ENCODE assay signal across 17 cellular contexts in genomic region chr5:73851782-73852181, GRCh38.
A peak's percentile ranks its signal among the peaks of the same experiment; 100 is the strongest.
DNase-seq lines count a peak whose midpoint lies in the region; ATAC-seq, FAIRE-seq and TF ChIP-seq lines count a peak whose summit lies in the region.
"Had no signal": no experiment of that assay in that cellular context is flagged by ENCODE, and none has a peak within 500 bp of the region (broad histone marks: within the 10 kb centered on the region; RNA-seq: fewer than 3 reads in every experiment).

No MANE protein-coding gene starts in this region.

- no peak overlapping the region for H3K4me3 ChIP-seq in GM23338
- H3K4me3 ChIP-seq: BLaER1, K562 had no signal

- H2AFZ ChIP-seq in GM23338 = no peak overlapping the region; the same call in 1 of the 2 replicates

- H3K27ac ChIP-seq in GM23338 (ENCODE audit: low read depth) = no peak overlapping the region
- H3K27ac ChIP-seq: BLaER1 had no signal

- CTCF ChIA-PET in WTC11 (lab: Charles Lee) = no interaction called here

- H3K4me1 Mint-ChIP-seq in GM23338 (peaks cover 20% of the 10 kb centered on the region), WTC11 (peaks cover 29% of the 10 kb centered on the region)
- H3K4me1 Mint-ChIP-seq: CD8-positive, alpha-beta memory T cell had no signal

- no peaks in the 10 kb centered on the region for H3K27me3 Mint-ChIP-seq in GM23338 (ENCODE audit: insufficient read depth, low read depth, poor library complexity)
- no peaks in the 10 kb centered on the region for H3K27me3 Mint-ChIP-seq in WTC11 (ENCODE audit: low read depth)

- H3K36me3 Mint-ChIP-seq in GM23338 (ENCODE audit: low read depth) = no peaks in the 10 kb centered on the region
- H3K36me3 Mint-ChIP-seq in WTC11 = no peaks in the 10 kb centered on the region
- H3K36me3 Mint-ChIP-seq: CD8-positive, alpha-beta memory T cell had no signal

- DNase-seq in GM23338 (ENCODE audit: low spot score) (peak; percentile 12), HTR-8/SVneo (ENCODE audit: insufficient read length, low spot score) (no peak), WTC11 (ENCODE audit: low spot score) (no peak), iPS-NIHi11 (ENCODE audit: low spot score) (peak; percentile 19), NCI-H1930 (lab: John Stamatoyannopoulos, UW) (no peak), anterior cingulate cortex (lab: John Stamatoyannopoulos, UW) (no peak), left lobe of liver (ENCODE audit: low spot score) (no peak), NCI-H2227 (lab: John Stamatoyannopoulos, UW; ENCODE audit: unreplicated experiment) (no peak)
- DNase-seq: AML-193; Caco-2; CD8-positive, alpha-beta memory T cell; DMS53; GF-D8; HCEC 1CT; HFFc6 had no signal

- no peaks in the 10 kb centered on the region for H3K9me2 ChIP-seq in GM23338 (ENCODE audit: insufficient read depth)

- ATAC-seq in GM23338 (peak; percentile 77), WTC11 (peak; percentile 88), left lobe of liver (no peak)
- ATAC-seq: K562 had no signal

- H3K4me1 ChIP-seq in GM23338 (ENCODE audit: insufficient read depth) = peaks cover 13% of the 10 kb centered on the region; the same call in 1 of the 2 replicates
- H3K4me1 ChIP-seq: Caco-2 had no signal

- H3K36me3 ChIP-seq in GM23338 (ENCODE audit: insufficient read depth) = no peaks in the 10 kb centered on the region
- H3K36me3 ChIP-seq: BLaER1 had no signal

- no peaks in the 10 kb centered on the region for H3F3A ChIP-seq in GM23338 (replicated peaks; ENCODE audit: low read depth)

- H3K4me3 Mint-ChIP-seq in GM23338 = 0 out of 3 replicates have a peak overlapping the region, but pooled peaks have one; percentile 3
- H3K4me3 Mint-ChIP-seq in WTC11 = no peak overlapping the region
- H3K4me3 Mint-ChIP-seq: CD8-positive, alpha-beta memory T cell; HFFc6 had no signal

- no peaks in the 10 kb centered on the region for H3K79me2 ChIP-seq in GM23338 (replicated peaks; ENCODE audit: insufficient read depth)

- no peaks in the 10 kb centered on the region for H3K9me3 Mint-ChIP-seq in GM23338
- H3K9me3 Mint-ChIP-seq in WTC11 = no peaks in the 10 kb centered on the region
- H3K9me3 Mint-ChIP-seq: CD8-positive, alpha-beta memory T cell; HFFc6 had no signal

- peak; percentile 16 for FAIRE-seq in HTR-8/SVneo (lab: Jason Lieb, UNC)
- FAIRE-seq: K562 had no signal

- H4K20me1 ChIP-seq in GM23338 (replicated peaks; ENCODE audit: insufficient read depth) = no peaks in the 10 kb centered on the region
- H4K20me1 ChIP-seq: BLaER1 had no signal

- H3K27me3 ChIP-seq in GM23338 (ENCODE audit: insufficient read depth) = no peaks in the 10 kb centered on the region
- H3K27me3 ChIP-seq: BLaER1 had no signal

- POLR2A ChIA-PET in WTC11 (lab: Charles Lee) = no interaction called here

- no peak overlapping the region for H3K4me2 ChIP-seq in GM23338
- H3K4me2 ChIP-seq: BLaER1 had no signal

- TF ChIP-seq CTCF in GM23338 (conservative IDR thresholded peaks at IDR 0.05; ENCODE audit: low read depth in 2 of 2) (no peak), WTC11 (IDR thresholded peaks at IDR 0.05) (no peak)

- H3K27ac Mint-ChIP-seq in GM23338 (peak overlapping the region; percentile 50), WTC11 (no peak overlapping the region)
- H3K27ac Mint-ChIP-seq: CD8-positive, alpha-beta memory T cell had no signal

TF ChIP-seq in GM23338, 12 proteins besides CTCF, POLR2A, EP300 and RAD21:
- TF ChIP-seq ZNF331 (CRISPR knock-in tag; IDR thresholded peaks at IDR 0.05; ENCODE audit: low read depth) = no peak
- TF ChIP-seq EZH2 (IDR thresholded peaks at IDR 0.05; ENCODE audit: low read depth, unreplicated experiment) = no peak
- no peak for TF ChIP-seq ZNF114 (CRISPR knock-in tag; IDR thresholded peaks at IDR 0.05)
- TF ChIP-seq JUNB (IDR thresholded peaks at IDR 0.05; ENCODE audit: unreplicated experiment) = no peak
- TF ChIP-seq ETS1 (IDR thresholded peaks at IDR 0.05) = no peak
- no peak for TF ChIP-seq CREB1 (CRISPR knock-in tag; IDR thresholded peaks at IDR 0.05; ENCODE audit: low read depth)
- no peak for TF ChIP-seq REST (IDR thresholded peaks at IDR 0.05; ENCODE audit: unreplicated experiment)
- no peak for TF ChIP-seq POLR2AphosphoS5 (IDR thresholded peaks at IDR 0.05; ENCODE audit: low read depth)

TF ChIP-seq in WTC11, 78 proteins besides CTCF, POLR2A, EP300 and RAD21:
- TF ChIP-seq ZNF263 (CRISPR knock-in tag; IDR thresholded peaks at IDR 0.05; ENCODE audit: low read depth) = no peak
- TF ChIP-seq ETV6 (CRISPR knock-in tag; IDR thresholded peaks at IDR 0.05) = no peak
- TF ChIP-seq ZNF532 (CRISPR knock-in tag; IDR thresholded peaks at IDR 0.05; ENCODE audit: borderline replicate concordance) = no peak
- TF ChIP-seq ESRRA (CRISPR knock-in tag; IDR thresholded peaks at IDR 0.05; ENCODE audit: borderline replicate concordance) = no peak
- no peak for TF ChIP-seq CBFB (CRISPR knock-in tag; IDR thresholded peaks at IDR 0.05; ENCODE audit: low read depth)
- TF ChIP-seq AFF4 (CRISPR knock-in tag; IDR thresholded peaks at IDR 0.05; ENCODE audit: borderline replicate concordance) = no peak
TF ChIP-seq in WTC11: peak in this region for 0.

Comparison
In these comparisons a context has a peak if more than half of its experiments do, and no peak if none do; other contexts are left out.
1. DNase-seq: peak in GM23338 (single experiment) and iPS-NIHi11 (single experiment); none in HTR-8/SVneo (single experiment), WTC11 (single experiment), NCI-H1930 (0 of 2), anterior cingulate cortex (0 of 58), left lobe of liver (single experiment) and NCI-H2227 (single experiment).